28 cellular contexts compared by ENCODE assay signal in genomic region chr7:158488225-158488889, GRCh38.
"Had no signal": no experiment of that assay in that cellular context is flagged by ENCODE, and none has a peak within 500 bp of the region (broad histone marks: within the 10 kb centered on the region; RNA-seq: fewer than 3 reads in every experiment).

No MANE protein-coding gene starts in this region.

- H3K9me3 ChIP-seq: colonic mucosa, gastrocnemius medialis, thoracic aorta had no signal

- H3K27ac Mint-ChIP-seq: activated CD4-positive, alpha-beta memory T cell treated with anti-CD3 and anti-CD28 coated beads, Interleukin-2, amount 10 ng/mL, durations not matched to agents 7 days and 5 days; activated CD4-positive, alpha-beta T cell treated with anti-CD3 and anti-CD28 coated beads, Interleukin-2, amount 10 ng/mL, durations not matched to agents 7 days and 5 days; activated naive CD4-positive, alpha-beta T cell treated with anti-CD3 and anti-CD28 coated beads, Interleukin-2, amount 50 U/mL, for 24 hours; activated naive CD8-positive, alpha-beta T cell treated with anti-CD3 and anti-CD28 coated beads, Interleukin-2, amount 50 U/mL, for 24 hours; activated T-helper 2 cell treated with anti-CD3 and anti-CD28 coated beads, Interferon-gamma antibody, Interleukin-2, Interleukin-4, amounts not matched to agents 10 μg/mL and 5 μg/mL and 100 μg/mL, durations not matched to agents 14 hours and 24 hours and 36 hours; naive B cell; nephron progenitor cell; T-helper 1 cell treated with Interleukin-12 subunit alpha and Interleukin-12 subunit beta and Interleukin-4 antibody, amounts not matched to agents 30 μg/mL and 1 μg/mL, for 36 hours had no signal

- H3K36me3 Mint-ChIP-seq: activated naive CD4-positive, alpha-beta T cell treated with anti-CD3 and anti-CD28 coated beads, Interleukin-2, amount 50 U/mL, for 24 hours; naive B cell had no signal

- H3K36me3 ChIP-seq: colonic mucosa, gastrocnemius medialis, thoracic aorta had no signal

- H3K4me1 ChIP-seq: colonic mucosa, gastrocnemius medialis had no signal

- FAIRE-seq: bronchial epithelial cell, keratinocyte, TTC549, urothelium cell line had no signal

- H3K9me3 Mint-ChIP-seq: activated CD4-positive, alpha-beta memory T cell treated with anti-CD3 and anti-CD28 coated beads, Interleukin-2, amount 10 ng/mL, durations not matched to agents 7 days and 5 days; activated CD4-positive, alpha-beta T cell treated with anti-CD3 and anti-CD28 coated beads, Interleukin-2, amount 10 ng/mL, durations not matched to agents 7 days and 5 days; activated naive CD4-positive, alpha-beta T cell treated with anti-CD3 and anti-CD28 coated beads, Interleukin-2, amount 50 U/mL, for 24 hours; activated naive CD8-positive, alpha-beta T cell treated with anti-CD3 and anti-CD28 coated beads, Interleukin-2, amount 50 U/mL, for 24 hours; activated T-cell treated with anti-CD3 and anti-CD28 coated beads, Interleukin-2, amount 50 U/mL, for 4 hours; activated T-helper 2 cell treated with anti-CD3 and anti-CD28 coated beads, Interferon-gamma antibody, Interleukin-2, Interleukin-4, amounts not matched to agents 10 μg/mL and 5 μg/mL and 100 μg/mL, durations not matched to agents 14 hours and 24 hours and 36 hours; nephron progenitor cell; T-helper 1 cell treated with Interleukin-12 subunit alpha and Interleukin-12 subunit beta and Interleukin-4 antibody, amounts not matched to agents 30 μg/mL and 1 μg/mL, for 36 hours had no signal

- DNase-seq: activated CD4-positive, alpha-beta memory T cell treated with anti-CD3 and anti-CD28 coated beads, Interleukin-2, amount 10 ng/mL, durations not matched to agents 7 days and 5 days; activated CD4-positive, alpha-beta T cell treated with anti-CD3 and anti-CD28 coated beads for 1 hour; activated CD4-positive, alpha-beta T cell treated with anti-CD3 and anti-CD28 coated beads, Interleukin-2, amount 10 ng/mL, durations not matched to agents 7 days and 5 days; activated CD8-positive, alpha-beta memory T cell treated with anti-CD3 and anti-CD28 coated beads, Interleukin-2, amount 50 U/mL, for 48 hours; activated naive CD8-positive, alpha-beta T cell treated with anti-CD3 and anti-CD28 coated beads, Interleukin-2, amount 50 U/mL, for 24 hours; activated T-cell treated with anti-CD3 and anti-CD28 coated beads, Interleukin-2, amount 50 U/mL, for 4 hours; colonic mucosa; effector memory CD4-positive, alpha-beta T cell; gastrocnemius medialis; hippocampal formation; left colon; mammary epithelial cell; naive B cell; nephron progenitor cell; right cardiac atrium; stimulated activated CD4-positive, alpha-beta T cell treated with anti-CD3 and anti-CD28 coated beads, Interleukin-2, amount 100 ng/mL, for 48 hours; stimulated activated naive CD8-positive, alpha-beta T cell treated with anti-CD3 and anti-CD28 coated beads, Interleukin-15, Interleukin-2, amounts not matched to agents 100 U/mL and 50 U/mL, for 24 hours; T-helper 9 cell; trophoblast cell had no signal

- H3K27me3 ChIP-seq: colonic mucosa, gastrocnemius medialis had no signal

- ATAC-seq: activated naive CD8-positive, alpha-beta T cell treated with anti-CD3 and anti-CD28 coated beads, Interleukin-2, amount 50 U/mL, for 24 hours; activated T-cell treated with anti-CD3 and anti-CD28 coated beads, Interleukin-2, amount 50 U/mL, for 4 hours; gastrocnemius medialis; left colon; stimulated activated naive CD8-positive, alpha-beta T cell treated with anti-CD3 and anti-CD28 coated beads, Interleukin-15, Interleukin-2, amounts not matched to agents 100 U/mL and 50 U/mL, for 24 hours had no signal

- H3K4me1 Mint-ChIP-seq: activated CD4-positive, alpha-beta memory T cell treated with anti-CD3 and anti-CD28 coated beads, Interleukin-2, amount 10 ng/mL, durations not matched to agents 7 days and 5 days; activated CD4-positive, alpha-beta T cell treated with anti-CD3 and anti-CD28 coated beads, Interleukin-2, amount 10 ng/mL, durations not matched to agents 7 days and 5 days; activated naive CD4-positive, alpha-beta T cell treated with anti-CD3 and anti-CD28 coated beads, Interleukin-2, amount 50 U/mL, for 24 hours; activated naive CD8-positive, alpha-beta T cell treated with anti-CD3 and anti-CD28 coated beads, Interleukin-2, amount 50 U/mL, for 24 hours; naive B cell had no signal

- H3K27me3 Mint-ChIP-seq: activated CD4-positive, alpha-beta memory T cell treated with anti-CD3 and anti-CD28 coated beads, Interleukin-2, amount 10 ng/mL, durations not matched to agents 7 days and 5 days; activated CD4-positive, alpha-beta T cell treated with anti-CD3 and anti-CD28 coated beads, Interleukin-2, amount 10 ng/mL, durations not matched to agents 7 days and 5 days; activated naive CD8-positive, alpha-beta T cell treated with anti-CD3 and anti-CD28 coated beads, Interleukin-2, amount 50 U/mL, for 24 hours; naive B cell had no signal

- H3K4me3 ChIP-seq: colonic mucosa, gastrocnemius medialis, thoracic aorta had no signal

- H3K4me3 Mint-ChIP-seq: activated CD4-positive, alpha-beta memory T cell treated with anti-CD3 and anti-CD28 coated beads, Interleukin-2, amount 10 ng/mL, durations not matched to agents 7 days and 5 days; activated CD4-positive, alpha-beta T cell treated with anti-CD3 and anti-CD28 coated beads, Interleukin-2, amount 10 ng/mL, durations not matched to agents 7 days and 5 days; activated naive CD4-positive, alpha-beta T cell treated with anti-CD3 and anti-CD28 coated beads, Interleukin-2, amount 50 U/mL, for 24 hours; activated naive CD8-positive, alpha-beta T cell treated with anti-CD3 and anti-CD28 coated beads, Interleukin-2, amount 50 U/mL, for 24 hours; activated T-cell treated with anti-CD3 and anti-CD28 coated beads, Interleukin-2, amount 50 U/mL, for 4 hours; nephron progenitor cell; T-helper 1 cell treated with Interleukin-12 subunit alpha and Interleukin-12 subunit beta and Interleukin-4 antibody, amounts not matched to agents 30 μg/mL and 1 μg/mL, for 36 hours had no signal

- H3K27ac ChIP-seq: colonic mucosa, gastrocnemius medialis, thoracic aorta, VCaP had no signal
